ENCODE assay signal across 16 cellular contexts in genomic region chr6:167713088-167713475, GRCh38.
DNase-seq lines count a peak whose midpoint lies in the region; ATAC-seq and TF ChIP-seq lines count a peak whose summit lies in the region.
"Had no signal": no experiment of that assay in that cellular context is flagged by ENCODE, and none has a peak within 500 bp of the region (broad histone marks: within the 10 kb centered on the region; RNA-seq: fewer than 3 reads in every experiment).

No MANE protein-coding gene starts in this region.

- peaks cover 55% of the 10 kb centered on the region for H3K4me1 ChIP-seq in BLaER1
- H3K4me1 ChIP-seq in BLaER1 treated with 17β-estradiol and CSF1 and Interleukin-3, amounts not matched to agents 10 nM and 100 nM, result peaks cover 13 to 59% (median 47%) of the 10 kb centered on the region in 10 experiments
- H3K4me1 ChIP-seq: A549, BE2C, Caco-2, HAP-1 had no signal

- no peak overlapping the region for H3K27ac ChIP-seq in BLaER1
- no peak overlapping the region for H3K27ac ChIP-seq in BLaER1 treated with 17β-estradiol and CSF1 and Interleukin-3, amounts not matched to agents 10 nM and 100 nM
- no peak overlapping the region for H3K27ac ChIP-seq in coronary artery
- H3K27ac ChIP-seq: A549 had no signal

- H3K27me3 ChIP-seq in BLaER1, result peaks cover 3% of the 10 kb centered on the region; the same call in 1 of the 2 replicates
- peaks cover 0 to 26% (median 12%) of the 10 kb centered on the region in 11 experiments; a peak in 14 of 22 replicates for H3K27me3 ChIP-seq in BLaER1 treated with 17β-estradiol and CSF1 and Interleukin-3, amounts not matched to agents 10 nM and 100 nM

- DNase-seq in coronary artery (ENCODE audit: low spot score) (peak; percentile 52), mesenteric fat pad (ENCODE audit: low spot score) (peak; percentile 49)
- DNase-seq in activated CD8-positive, alpha-beta memory T cell treated with anti-CD3 and anti-CD28 coated beads, Interleukin-2, amount 50 U/mL, for 4 hours, result no peak
- DNase-seq: BE2C; Caco-2; CD8-positive, alpha-beta memory T cell; DND-41; GDM1; GOT3 had no signal

- H3K4me3 ChIP-seq in BLaER1 (no peak overlapping the region), coronary artery (no peak overlapping the region)
- H3K4me3 ChIP-seq in BLaER1 treated with 17β-estradiol and CSF1 and Interleukin-3, amounts not matched to agents 10 nM and 100 nM, result no peak overlapping the region
- H3K4me3 ChIP-seq: A549, HAP-1 had no signal

- no peaks in the 10 kb centered on the region for H3K36me3 ChIP-seq in BLaER1
- no peaks in the 10 kb centered on the region for H3K36me3 ChIP-seq in BLaER1 treated with 17β-estradiol and CSF1 and Interleukin-3, amounts not matched to agents 10 nM and 100 nM
- H3K36me3 ChIP-seq: BE2C, HAP-1 had no signal

- ATAC-seq in HG03139 (IDR thresholded peaks at IDR 0.05; ENCODE audit: unreplicated experiment) (no peak), GM21576 (IDR thresholded peaks at IDR 0.05; ENCODE audit: unreplicated experiment) (no peak), GM19452 (IDR thresholded peaks at IDR 0.05; ENCODE audit: unreplicated experiment) (no peak)
- ATAC-seq: A549 had no signal

- no peak for TF ChIP-seq CTCF in coronary artery (IDR thresholded peaks at IDR 0.05)

- H3K9me3 ChIP-seq in BLaER1, result no peaks in the 10 kb centered on the region; the same call in 1 of the 2 replicates
- peaks cover 0 to 7% (median 0%) of the 10 kb centered on the region in 11 experiments; a peak in 6 of 22 replicates for H3K9me3 ChIP-seq in BLaER1 treated with 17β-estradiol and CSF1 and Interleukin-3, amounts not matched to agents 10 nM and 100 nM (replicated peaks in 1 of 11)
- H3K9me3 ChIP-seq: A549, BE2C, Caco-2 had no signal

- H3K9ac ChIP-seq in BLaER1, result no peak overlapping the region
- H3K9ac ChIP-seq in BLaER1 treated with 17β-estradiol and CSF1 and Interleukin-3, amounts not matched to agents 10 nM and 100 nM, result no peak overlapping the region

- H4K20me1 ChIP-seq in BLaER1, result no peaks in the 10 kb centered on the region
- H4K20me1 ChIP-seq in BLaER1 treated with 17β-estradiol and CSF1 and Interleukin-3, amounts not matched to agents 10 nM and 100 nM, result no peaks in the 10 kb centered on the region; a peak in 1 of 22 replicates

- H3K4me2 ChIP-seq in BLaER1, result peak overlapping the region; percentile 11; the same call in 1 of the 2 replicates
- peak overlapping the region; percentile 13 to 44 (median 36); a peak in 19 of 22 replicates for H3K4me2 ChIP-seq in BLaER1 treated with 17β-estradiol and CSF1 and Interleukin-3, amounts not matched to agents 10 nM and 100 nM
- H3K4me2 ChIP-seq: A549 had no signal
